8 cellular contexts compared by ENCODE assay signal in genomic region chr2:202912824-202913223, GRCh38. TPM values are rescaled to one million over a fixed set of nuclear protein-coding genes. Genes with fewer than 3 reads are reported as not detected.
DNase-seq lines count a peak whose midpoint lies in the region; ATAC-seq and TF ChIP-seq lines count a peak whose summit lies in the region.
"Not testable (repeated sequence)": the region's sequence is repeated elsewhere in the genome, so short reads cannot be mapped to it uniquely, and the experiment has no call there.

No MANE protein-coding gene starts in this region.

- intact Hi-C loops in heart right ventricle (cut with DNase I) = loop anchor here in 2 of 10 donors (5.0 to 10.0 kb wide), 2 partner anchors 99 to 102 kb away; partner anchors contain the start of gene NBEAL1 (in 2 of the 2)

- H3K27me3 Mint-ChIP-seq in activated CD4-positive, alpha-beta memory T cell treated with anti-CD3 and anti-CD28 coated beads, Interleukin-2, amount 10 ng/mL, durations not matched to agents 7 days and 5 days; central memory CD8-positive, alpha-beta T cell: not testable (repeated sequence)

- whole genome bisulfite sequencing in heart right ventricle, 2 donors = 6 to 8% methylated on average over 6 to 7 of the region's 8 CpGs

- peaks cover 34% of the 10 kb centered on the region for H3K4me1 Mint-ChIP-seq in activated CD4-positive, alpha-beta memory T cell treated with anti-CD3 and anti-CD28 coated beads, Interleukin-2, amount 10 ng/mL, durations not matched to agents 7 days and 5 days
- H3K4me1 Mint-ChIP-seq in central memory CD8-positive, alpha-beta T cell = peaks cover 16% of the 10 kb centered on the region

- peak; percentile 3 for ATAC-seq in GM19351 (IDR thresholded peaks at IDR 0.05; ENCODE audit: unreplicated experiment)
- not testable (repeated sequence) for ATAC-seq in central memory CD8-positive, alpha-beta T cell (replicated peaks; ENCODE audit: extremely low read depth, poor library complexity, severe bottlenecking); heart right ventricle

- not testable (repeated sequence) for H3K36me3 Mint-ChIP-seq in activated CD4-positive, alpha-beta memory T cell treated with anti-CD3 and anti-CD28 coated beads, Interleukin-2, amount 10 ng/mL, durations not matched to agents 7 days and 5 days (ENCODE audit: low read depth)
- peaks cover 13% of the 10 kb centered on the region for H3K36me3 Mint-ChIP-seq in central memory CD8-positive, alpha-beta T cell (ENCODE audit: insufficient read depth)

- POLR2A ChIA-PET in activated CD4-positive, alpha-beta memory T cell treated with anti-CD3 and anti-CD28 coated beads, Interleukin-2, amount 10 ng/mL, durations not matched to agents 7 days and 5 days (lab: Charles Lee) = interaction anchor here (2.1 to 3.5 kb wide), 3 partner anchors 12 to 326 kb away, joined by 8 to 25 read pairs (median 14); partner anchors contain the start of genes CYP20A1 and ICA1L

- H3K36me3 ChIP-seq in heart right ventricle; mucosa of rectum (ENCODE audit: control insufficient read depth in 2 of 2, insufficient read depth in 2 of 2, low read length in 2 of 2): not testable (repeated sequence)

- H3K4me3 Mint-ChIP-seq in activated CD4-positive, alpha-beta memory T cell treated with anti-CD3 and anti-CD28 coated beads, Interleukin-2, amount 10 ng/mL, durations not matched to agents 7 days and 5 days = peak overlapping the region; percentile 91
- H3K4me3 Mint-ChIP-seq in central memory CD8-positive, alpha-beta T cell = peak overlapping the region; percentile 95

- DNase-seq in NCI-H1694 treated with DMSO at 0.1 percent for 48 hours (lab: John Stamatoyannopoulos, UW) = peak; percentile 2
- not testable (repeated sequence) for DNase-seq in activated CD4-positive, alpha-beta memory T cell treated with anti-CD3 and anti-CD28 coated beads, Interleukin-2, amount 10 ng/mL, durations not matched to agents 7 days and 5 days; central memory CD8-positive, alpha-beta T cell (ENCODE audit: low spot score in 2 of 2); heart right ventricle; skeletal muscle cell (ENCODE audit: low read depth)

- H3K4me3 ChIP-seq in heart right ventricle (peak overlapping the region; percentile 48 to 88 (median 78)), mucosa of rectum (ENCODE audit: low read length in 2 of 2) (peak overlapping the region; percentile 59 to 77), skeletal muscle cell (ENCODE audit: low read depth, low read length) (peak overlapping the region; percentile 91)

- H3K27ac ChIP-seq in 22Rv1 (peak overlapping the region; percentile 97), heart right ventricle (peak overlapping the region; percentile 68 to 95 (median 90)), mucosa of rectum (ENCODE audit: low read depth in 2 of 2, low read length in 2 of 2) (peak overlapping the region; percentile 38 to 61)

- peaks cover 2 to 29% (median 18%) of the 10 kb centered on the region in 9 donors for H3K4me1 ChIP-seq in heart right ventricle
- not testable (repeated sequence) for H3K4me1 ChIP-seq in mucosa of rectum (ENCODE audit: control insufficient read depth in 2 of 2, insufficient read depth in 2 of 2, low read length in 2 of 2)

- not testable (repeated sequence) for H3K9me3 Mint-ChIP-seq in activated CD4-positive, alpha-beta memory T cell treated with anti-CD3 and anti-CD28 coated beads, Interleukin-2, amount 10 ng/mL, durations not matched to agents 7 days and 5 days; central memory CD8-positive, alpha-beta T cell

- H3K27me3 ChIP-seq in heart right ventricle; mucosa of rectum (ENCODE audit: control insufficient read depth in 2 of 2, insufficient read depth in 2 of 2, low read length in 2 of 2): not testable (repeated sequence)

- CTCF ChIA-PET in activated CD4-positive, alpha-beta memory T cell treated with anti-CD3 and anti-CD28 coated beads, Interleukin-2, amount 10 ng/mL, durations not matched to agents 7 days and 5 days (lab: Charles Lee) = not testable (repeated sequence)

- H3K9me3 ChIP-seq in heart right ventricle; mucosa of rectum (ENCODE audit: control insufficient read depth in 2 of 2, low read length in 2 of 2): not testable (repeated sequence)

- peak overlapping the region; percentile 68 to 70 for H3K9ac ChIP-seq in mucosa of rectum (ENCODE audit: low read depth in 1 of 2, low read length in 2 of 2)

- peak overlapping the region; percentile 81 for H3K27ac Mint-ChIP-seq in activated CD4-positive, alpha-beta memory T cell treated with anti-CD3 and anti-CD28 coated beads, Interleukin-2, amount 10 ng/mL, durations not matched to agents 7 days and 5 days
- H3K27ac Mint-ChIP-seq in central memory CD8-positive, alpha-beta T cell (ENCODE audit: low read depth) = peak overlapping the region; percentile 78

- TF ChIP-seq CTCF in 22Rv1 (IDR thresholded peaks at IDR 0.05); heart right ventricle (IDR thresholded peaks at IDR 0.05): not testable (repeated sequence)

RNA-seq across cellular contexts. Expression of gene CARF, which starts 0.7 kb away (rescaled TPM):
- total RNA-seq in activated CD4-positive, alpha-beta memory T cell treated with anti-CD3 and anti-CD28 coated beads, Interleukin-2, amount 10 ng/mL, durations not matched to agents 7 days and 5 days = 10 to 100 TPM; 11.9 to 12.3 TPM
- total RNA-seq in heart right ventricle = 10 to 100 TPM in 2 of 10 donors, 1 to 10 TPM in 8; 5.0 to 10.2 (median 8.4) TPM
- polyA plus RNA-seq in heart right ventricle = 1 to 10 TPM in 1 of 2 donors, under 1 TPM in 1; 0.75 to 2.8 TPM

RNA-seq across cellular contexts. Expression of gene WDR12, which starts 1.4 kb away (rescaled TPM):
- total RNA-seq in activated CD4-positive, alpha-beta memory T cell treated with anti-CD3 and anti-CD28 coated beads, Interleukin-2, amount 10 ng/mL, durations not matched to agents 7 days and 5 days = 10 to 100 TPM; 41.3 to 42.1 TPM
- 10 to 100 TPM; 32.1 to 52.6 (median 45.8) TPM for total RNA-seq in heart right ventricle
- 10 to 100 TPM; 15.4 to 28.2 TPM for polyA plus RNA-seq in heart right ventricle

RNA-seq across cellular contexts. Expression of gene ICA1L, which starts 41.3 kb away (rescaled TPM):
- total RNA-seq in activated CD4-positive, alpha-beta memory T cell treated with anti-CD3 and anti-CD28 coated beads, Interleukin-2, amount 10 ng/mL, durations not matched to agents 7 days and 5 days = 1 to 10 TPM; 3.1 to 5.6 TPM
- total RNA-seq in heart right ventricle = 10 to 100 TPM in 2 of 10 donors, 1 to 10 TPM in 8; 4.9 to 12.1 (median 7.1) TPM
- 1 to 10 TPM in 1 of 2 donors, under 1 TPM in 1; 0.81 to 4.3 TPM for polyA plus RNA-seq in heart right ventricle
